In genomic region chr21:42460391-42461184, GRCh38 we compare ENCODE assay signal across 8 cellular contexts. TPM values are rescaled to one million over a fixed set of nuclear protein-coding genes. Genes with fewer than 3 reads are reported as not detected.
DNase-seq lines count a peak whose midpoint lies in the region; ATAC-seq and TF ChIP-seq lines count a peak whose summit lies in the region.

No MANE protein-coding gene starts in this region.

- no peaks in the 10 kb centered on the region for H3K36me3 Mint-ChIP-seq in neural progenitor cell

- peaks cover 9% of the 10 kb centered on the region for H3K27me3 Mint-ChIP-seq in neural progenitor cell (ENCODE audit: insufficient read depth, low read depth)

- H3K4me1 Mint-ChIP-seq in neural progenitor cell = peaks cover 26% of the 10 kb centered on the region

- H3K4me1 ChIP-seq in DND-41 (ENCODE audit: insufficient read depth, low read length) (peaks cover 68% of the 10 kb centered on the region), neural progenitor cell (peaks cover 9% of the 10 kb centered on the region), left lung (peaks cover 0 to 10% of the 10 kb centered on the region in 2 donors)

- H3K27me3 ChIP-seq in DND-41 (ENCODE audit: insufficient read depth, low read length, poor library complexity) = no peaks in the 10 kb centered on the region
- H3K27me3 ChIP-seq in neural progenitor cell = no peaks in the 10 kb centered on the region
- H3K27me3 ChIP-seq in left lung = no peaks in the 10 kb centered on the region

- H3K9me3 ChIP-seq in DND-41 (ENCODE audit: insufficient read depth, low read length, severe bottlenecking) (no peaks in the 10 kb centered on the region), neural progenitor cell (ENCODE audit: low read depth) (no peaks in the 10 kb centered on the region), left lung (no peaks in the 10 kb centered on the region)

- H3K4me2 ChIP-seq in DND-41 (ENCODE audit: insufficient read depth, low read length) (peak overlapping the region; percentile 58), neural progenitor cell (no peak overlapping the region)

- intact Hi-C loops in Right ventricle myocardium inferior (cut with DNase I) = no loop called here
- intact Hi-C loops in left lung (cut with DNase I) = no loop called here

- peak overlapping the region; percentile 27; the same call in 1 of the 2 replicates for H2AFZ ChIP-seq in DND-41 (ENCODE audit: low read depth, low read length)
- H2AFZ ChIP-seq in neural progenitor cell (replicated peaks) = no peak overlapping the region

- DNase-seq in DND-41 = peak; percentile 91
- peak; percentile 96 for DNase-seq in NAMALWA (ENCODE audit: low spot score)
- DNase-seq in neural progenitor cell (ENCODE audit: low spot score) = peak; percentile 26
- DNase-seq in Right ventricle myocardium inferior (ENCODE audit: missing footprints) = no peak
- no peak for DNase-seq in left lung
- DNase-seq in SKM-1 treated with dmso at 0.1 percent for 144 hours (lab: John Stamatoyannopoulos, UW; ENCODE audit: unreplicated experiment) = no peak

- H3K9me3 Mint-ChIP-seq in neural progenitor cell = peaks cover 6% of the 10 kb centered on the region

- H3K4me3 ChIP-seq in DND-41 (ENCODE audit: low read depth in 1 of 2, low read length in 2 of 2) (peak overlapping the region in 1 of 2 experiments; percentile 5; a peak in 1 of 4 replicates), neural progenitor cell (no peak overlapping the region), left lung (no peak overlapping the region)

- H3K4me3 Mint-ChIP-seq in neural progenitor cell = no peak overlapping the region

- no peaks in the 10 kb centered on the region for H4K20me1 ChIP-seq in DND-41 (ENCODE audit: insufficient read depth, low read length)
- H4K20me1 ChIP-seq in neural progenitor cell (ENCODE audit: low read depth) = no peaks in the 10 kb centered on the region

- peak overlapping the region; percentile 32 for H3K9ac ChIP-seq in DND-41 (ENCODE audit: low read depth, low read length)
- H3K9ac ChIP-seq in neural progenitor cell = no peak overlapping the region

- H3K27ac ChIP-seq in DND-41 (ENCODE audit: low read length) (peak overlapping the region; percentile 84), VCaP (peak overlapping the region; percentile 66), neural progenitor cell (no peak overlapping the region), left lung (no peak overlapping the region)

- peaks cover 6% of the 10 kb centered on the region for H3F3A ChIP-seq in neural progenitor cell (ENCODE audit: low read depth)

- H3K79me2 ChIP-seq in DND-41 (ENCODE audit: insufficient read depth, low read length) = no peaks in the 10 kb centered on the region
- no peaks in the 10 kb centered on the region for H3K79me2 ChIP-seq in neural progenitor cell (ENCODE audit: low read depth)

- peak; percentile 87 for ATAC-seq in DND-41 (ENCODE audit: insufficient read depth, low read depth)
- peak; percentile 53 for ATAC-seq in GM21390 (IDR thresholded peaks at IDR 0.05; ENCODE audit: unreplicated experiment)
- no peak for ATAC-seq in Right ventricle myocardium inferior
- no peak for ATAC-seq in left lung

- H3K36me3 ChIP-seq in DND-41 (ENCODE audit: insufficient read depth, low read length) (no peaks in the 10 kb centered on the region), neural progenitor cell (no peaks in the 10 kb centered on the region), left lung (no peaks in the 10 kb centered on the region)

- H3K27ac Mint-ChIP-seq in neural progenitor cell = peak overlapping the region; percentile 51

- no peak for TF ChIP-seq CTCF in DND-41 (IDR thresholded peaks at IDR 0.05; ENCODE audit: borderline replicate concordance, extremely low read depth, low read length, poor library complexity, severe bottlenecking)
- TF ChIP-seq CTCF in VCaP (conservative IDR thresholded peaks at IDR 0.05) = no peak
- no peak for TF ChIP-seq CTCF in neural progenitor cell (IDR thresholded peaks at IDR 0.05)
- no peak for TF ChIP-seq CTCF in left lung (IDR thresholded peaks at IDR 0.05)

RNA-seq across cellular contexts. Expression of gene RSPH1, which starts 35.4 kb away (rescaled TPM):
- 0.04 and 0.34 TPM in 2 replicates for total RNA-seq in neural progenitor cell (ENCODE audit: low replicate concordance)
- not detected for total RNA-seq in Right ventricle myocardium inferior
- total RNA-seq in left lung = 10 to 100 TPM in 1 of 2 donors, under 1 TPM in 1; 0.73 to 10.7 TPM

RNA-seq across cellular contexts. Expression of gene SLC37A1, which starts 53.1 kb away (rescaled TPM):
- 1.2 and 6.1 TPM in 2 replicates for total RNA-seq in neural progenitor cell (ENCODE audit: low replicate concordance)
- 3.0 TPM for total RNA-seq in Right ventricle myocardium inferior
- 10 to 100 TPM; 22.4 to 26.8 TPM for total RNA-seq in left lung

RNA-seq across cellular contexts. Expression of gene UBASH3A, which starts 56.9 kb away (rescaled TPM):
- not detected in 2 replicates for total RNA-seq in neural progenitor cell (ENCODE audit: low replicate concordance)
- total RNA-seq in Right ventricle myocardium inferior = not detected
- 1 to 10 TPM in 1 of 2 donors, under 1 TPM in 1; 0.67 to 1.3 TPM for total RNA-seq in left lung

Comparison
In these comparisons a context has a peak if more than half of its experiments do, and no peak if none do; other contexts are left out.
1. ATAC-seq: peak in DND-41 (single experiment) and GM21390 (single experiment); none in Right ventricle myocardium inferior (single experiment) and left lung (single experiment).
2. DNase-seq: peak in DND-41 (single experiment), NAMALWA (single experiment) and neural progenitor cell (single experiment); none in Right ventricle myocardium inferior (single experiment), left lung (0 of 2) and SKM-1 treated with dmso at 0.1 percent for 144 hours (single experiment).
3. H3K27ac ChIP-seq: peak in DND-41 (single experiment) and VCaP (single experiment); none in neural progenitor cell (single experiment) and left lung (0 of 2).